ENCODE assay signal across 1 cellular context in the genomic region with DNA sequence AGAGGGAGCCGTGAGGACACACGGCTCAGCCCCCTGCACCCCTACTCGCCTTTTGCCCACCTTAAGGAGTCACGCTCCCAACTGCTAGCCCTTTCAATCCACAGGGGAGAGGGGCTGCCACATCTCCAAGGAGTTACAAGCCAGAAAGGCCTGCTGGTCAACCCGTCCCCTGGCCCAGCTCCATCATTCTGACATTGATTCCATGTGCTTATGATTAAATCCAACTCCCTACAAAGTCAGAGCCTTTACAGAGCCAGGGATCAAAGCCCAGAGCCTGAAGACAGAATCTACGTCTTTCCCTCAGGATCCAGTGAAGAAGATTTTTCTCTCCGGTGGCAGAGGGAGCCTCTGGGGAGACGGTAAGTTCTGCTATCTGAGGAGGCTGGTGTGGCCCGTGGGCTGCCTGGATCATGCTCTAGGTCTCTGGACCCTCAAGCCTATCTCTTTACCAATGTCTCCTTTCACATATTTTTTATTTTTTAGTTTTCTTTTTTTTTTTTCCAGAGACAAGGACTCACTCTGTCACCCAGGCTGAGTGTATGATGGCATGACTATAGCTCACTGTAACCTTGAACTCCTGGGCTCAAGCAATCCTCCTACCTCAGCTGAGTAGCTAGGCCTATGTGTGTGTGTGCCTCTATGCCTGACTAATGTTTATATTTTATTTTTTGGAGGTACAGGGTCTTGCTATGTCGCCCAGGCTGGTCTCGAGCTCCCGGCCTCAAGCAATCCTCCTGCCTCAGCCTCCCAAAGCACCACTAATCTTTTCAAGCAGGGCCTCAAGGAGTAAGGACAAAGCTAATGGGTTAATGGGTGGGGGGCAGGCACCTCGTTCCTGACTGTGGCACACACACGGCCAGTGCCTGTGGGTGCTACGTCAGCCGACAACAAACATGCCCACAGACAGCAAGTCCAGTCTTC.
TF ChIP-seq lines count a peak whose summit lies in the region.

No MANE protein-coding gene starts in this region.

TF ChIP-seq in H1, 55 proteins besides CTCF, POLR2A, EP300 and RAD21:
- TF ChIP-seq POU5F1 (IDR thresholded peaks at IDR 0.05; ENCODE audit: low read depth, low read length) (no peak), BCL11A (IDR thresholded peaks at IDR 0.05; ENCODE audit: low read depth in 2 of 2, low read length in 2 of 2) (no peak), FOSL1 (IDR thresholded peaks at IDR 0.05; ENCODE audit: insufficient read depth, low read depth, low read length) (no peak), SRF (IDR thresholded peaks at IDR 0.05; ENCODE audit: low read depth, low read length) (no peak), RNF2 (IDR thresholded peaks at IDR 0.05; ENCODE audit: borderline replicate concordance, low read depth, low read length, missing control alignments, poor library complexity, severe bottlenecking) (no peak), CBX5 (IDR thresholded peaks at IDR 0.05; ENCODE audit: low read depth, low read length) (no peak), GTF2F1 (IDR thresholded peaks at IDR 0.05; ENCODE audit: borderline replicate concordance, low read depth, low read length) (no peak), KDM5A (IDR thresholded peaks at IDR 0.05; ENCODE audit: low read length) (no peak), CHD1 (IDR thresholded peaks at IDR 0.05; ENCODE audit: low read depth, low read length) (no peak), RFX5 (IDR thresholded peaks at IDR 0.05; ENCODE audit: borderline replicate concordance, low read depth, low read length) (no peak), CTBP2 (IDR thresholded peaks at IDR 0.05; ENCODE audit: borderline replicate concordance, insufficient read depth, insufficient read length, low read length) (no peak), ASH2L (IDR thresholded peaks at IDR 0.05; ENCODE audit: low read length) (no peak), PHF8 (conservative IDR thresholded peaks at IDR 0.05; ENCODE audit: low read depth, low read length) (no peak)
TF ChIP-seq in H1: peak in this region for 0.
